In the genomic region with DNA sequence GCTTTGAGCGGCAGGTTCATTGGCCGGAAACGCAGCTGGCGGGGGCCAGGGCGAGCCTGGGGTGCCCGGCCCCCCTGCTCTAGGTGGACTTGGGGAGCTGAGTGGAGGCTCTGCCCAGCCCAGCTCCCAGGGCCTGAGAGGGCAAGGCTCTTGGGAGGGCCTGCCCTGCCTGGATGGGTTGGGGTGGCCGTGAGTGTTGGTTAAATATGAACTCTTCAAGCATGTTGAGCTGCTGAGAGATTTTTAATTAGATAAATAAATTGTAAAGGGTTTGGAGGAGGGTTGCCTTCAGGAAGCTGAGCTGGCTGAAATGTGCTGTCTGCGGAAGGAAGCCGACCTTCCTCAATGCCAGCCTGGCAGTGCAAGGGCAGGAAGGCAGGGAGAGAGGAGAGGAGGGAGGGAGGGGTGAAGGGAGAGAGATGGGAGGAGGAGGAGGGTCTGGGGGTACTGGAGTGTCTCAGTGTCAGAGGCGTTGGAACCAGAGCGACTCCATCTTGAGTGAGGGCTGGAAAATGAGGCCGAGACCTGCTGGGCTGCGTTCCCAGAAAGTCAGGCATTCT, we compare ENCODE assay signal across 8 cellular contexts. TPM values are rescaled to one million over a fixed set of nuclear protein-coding genes. Genes with fewer than 3 reads are reported as not detected.
DNase-seq lines count a peak whose midpoint lies in the region; ATAC-seq and TF ChIP-seq lines count a peak whose summit lies in the region.

No MANE protein-coding gene starts in this region.

- H3K4me2 ChIP-seq in SK-N-SH = peak overlapping the region; percentile 88

- H3K9ac ChIP-seq in SK-N-SH = peak overlapping the region; percentile 49; the same call in 1 of the 2 replicates

- no peaks in the 10 kb centered on the region for H3K36me3 Mint-ChIP-seq in Caco-2 (ENCODE audit: insufficient read depth, unreplicated experiment)
- no peaks in the 10 kb centered on the region for H3K36me3 Mint-ChIP-seq in activated CD4-positive, alpha-beta T cell treated with anti-CD3 and anti-CD28 coated beads, Interleukin-2, amount 10 ng/mL, durations not matched to agents 7 days and 5 days (ENCODE audit: low read depth)

- H3K4me3 ChIP-seq in Caco-2 (ENCODE audit: low read depth, low read length) (no peak overlapping the region), SK-N-SH (ENCODE audit: low read depth in 2 of 2, low read length in 1 of 2) (peak overlapping the region; percentile 33 to 65)

- 41% methylated on average over 13 of the region's 13 CpGs for WGBS in SK-N-SH (ENCODE audit: low lambda C conversion rate)

- H3K9me3 ChIP-seq in Caco-2 (peaks cover 8% of the 10 kb centered on the region; the same call in 1 of the 2 replicates), SK-N-SH (no peaks in the 10 kb centered on the region)

- intact Hi-C loops in Caco-2 (cut with micrococcal nuclease; ENCODE audit: unreplicated experiment) = no loop called here

- no peaks in the 10 kb centered on the region for H3K4me1 Mint-ChIP-seq in Caco-2 (ENCODE audit: low read depth, unreplicated experiment)
- H3K4me1 Mint-ChIP-seq in activated CD4-positive, alpha-beta T cell treated with anti-CD3 and anti-CD28 coated beads, Interleukin-2, amount 10 ng/mL, durations not matched to agents 7 days and 5 days = peaks cover 12% of the 10 kb centered on the region

- CTCF ChIA-PET in Caco-2 (lab: Charles Lee) (interaction anchor here (1.5 kb wide), 1 partner anchor 56 kb away, joined by 6 read pairs; no protein-coding TSS in a partner anchor), SK-N-SH (lab: Yijun Ruan, JAX) (interaction anchor here (0.6 to 1.9 kb wide), 6 partner anchors 11 to 252 kb away, joined by 3 to 7 read pairs (median 4); no protein-coding TSS in a partner anchor)
- CTCF ChIA-PET in activated CD4-positive, alpha-beta T cell treated with anti-CD3 and anti-CD28 coated beads, Interleukin-2, amount 10 ng/mL, durations not matched to agents 7 days and 5 days (lab: Charles Lee) = no interaction called here

- H3K4me3 Mint-ChIP-seq in Caco-2 (ENCODE audit: unreplicated experiment) = peak overlapping the region; percentile 22
- H3K4me3 Mint-ChIP-seq in activated CD4-positive, alpha-beta T cell treated with anti-CD3 and anti-CD28 coated beads, Interleukin-2, amount 10 ng/mL, durations not matched to agents 7 days and 5 days = no peak overlapping the region

- peaks cover 13% of the 10 kb centered on the region for H3F3A ChIP-seq in SK-N-SH (replicated peaks; ENCODE audit: insufficient read depth)

- no peaks in the 10 kb centered on the region; the same call in 1 of the 2 replicates for H3K4me1 ChIP-seq in Caco-2
- H3K4me1 ChIP-seq in SK-N-SH (ENCODE audit: control insufficient read depth in 1 of 2, insufficient read depth in 2 of 2, low read depth in 1 of 2, low read length in 1 of 2) = peaks cover 14 to 48% of the 10 kb centered on the region in 2 experiments
- peaks cover 5% of the 10 kb centered on the region for H3K4me1 ChIP-seq in foreskin keratinocyte

- no peak for TF ChIP-seq EP300 in SK-N-SH (IDR thresholded peaks at IDR 0.05; ENCODE audit: borderline replicate concordance in 1 of 2, low read depth in 1 of 2, low read length in 1 of 2)

- H3K27me3 ChIP-seq in Caco-2 (replicated peaks; ENCODE audit: control insufficient read depth, insufficient read depth, low read length) (peaks cover 2% of the 10 kb centered on the region), SK-N-SH (ENCODE audit: insufficient read depth) (no peaks in the 10 kb centered on the region), foreskin keratinocyte (peaks cover 17% of the 10 kb centered on the region)

- POLR2A ChIA-PET in Caco-2 (lab: Charles Lee) = no interaction called here
- POLR2A ChIA-PET in SK-N-SH (lab: Yijun Ruan, JAX) = interaction anchor here (0.9 to 1.0 kb wide), 2 partner anchors 38 to 39 kb away, joined by 3 to 5 read pairs; partner anchors contain the start of gene PMEPA1
- POLR2A ChIA-PET in activated CD4-positive, alpha-beta T cell treated with anti-CD3 and anti-CD28 coated beads, Interleukin-2, amount 10 ng/mL, durations not matched to agents 7 days and 5 days (lab: Charles Lee) = no interaction called here

- ATAC-seq in foreskin keratinocyte (no peak), GM21786 (IDR thresholded peaks at IDR 0.05; ENCODE audit: unreplicated experiment) (no peak)

- no peaks in the 10 kb centered on the region for H3K9me3 Mint-ChIP-seq in Caco-2 (ENCODE audit: unreplicated experiment)
- H3K9me3 Mint-ChIP-seq in activated CD4-positive, alpha-beta T cell treated with anti-CD3 and anti-CD28 coated beads, Interleukin-2, amount 10 ng/mL, durations not matched to agents 7 days and 5 days = no peaks in the 10 kb centered on the region

- H4K20me1 ChIP-seq in SK-N-SH (ENCODE audit: insufficient read depth) = no peaks in the 10 kb centered on the region

- H3K9me2 ChIP-seq in SK-N-SH = no peaks in the 10 kb centered on the region

- TF ChIP-seq CTCF in Caco-2 (IDR thresholded peaks at IDR 0.05; ENCODE audit: insufficient read depth in 1 of 2, low read depth in 1 of 2, low read length in 1 of 2, severe bottlenecking in 1 of 2, unreplicated experiment in 1 of 2) = no peak
- no peak for TF ChIP-seq CTCF in SK-N-SH (IDR thresholded peaks at IDR 0.05)
- no peak for TF ChIP-seq CTCF in foreskin keratinocyte (conservative IDR thresholded peaks at IDR 0.05)

- H3K36me3 ChIP-seq in Caco-2 (ENCODE audit: control insufficient read depth, insufficient read depth, low read length) (no peaks in the 10 kb centered on the region), SK-N-SH (replicated peaks in 1 of 2; ENCODE audit: control insufficient read depth in 1 of 2, insufficient read depth in 2 of 2, low read length in 1 of 2) (no peaks in the 10 kb centered on the region)

- peak overlapping the region; percentile 89 for H2AFZ ChIP-seq in SK-N-SH (ENCODE audit: low read depth)

- no peak overlapping the region for H3K27ac Mint-ChIP-seq in Caco-2 (ENCODE audit: unreplicated experiment)
- no peak overlapping the region for H3K27ac Mint-ChIP-seq in activated CD4-positive, alpha-beta T cell treated with anti-CD3 and anti-CD28 coated beads, Interleukin-2, amount 10 ng/mL, durations not matched to agents 7 days and 5 days

- peaks cover 23% of the 10 kb centered on the region for H3K27me3 Mint-ChIP-seq in Caco-2 (ENCODE audit: insufficient read depth, unreplicated experiment)
- peaks cover 35% of the 10 kb centered on the region for H3K27me3 Mint-ChIP-seq in activated CD4-positive, alpha-beta T cell treated with anti-CD3 and anti-CD28 coated beads, Interleukin-2, amount 10 ng/mL, durations not matched to agents 7 days and 5 days

- peak overlapping the region; percentile 76 to 95 for H3K27ac ChIP-seq in SK-N-SH (ENCODE audit: low read depth in 2 of 2, low read length in 1 of 2)
- peak overlapping the region; percentile 31 for H3K27ac ChIP-seq in foreskin keratinocyte

- DNase-seq in Caco-2 (no peak), SK-N-SH (no peak), foreskin keratinocyte (no peak), renal cortical epithelial cell (ENCODE audit: low read depth) (peak; percentile 41), OCI-M2 (lab: John Stamatoyannopoulos, UW; ENCODE audit: unreplicated experiment) (no peak)
- DNase-seq in activated CD4-positive, alpha-beta T cell treated with anti-CD3 and anti-CD28 coated beads, Interleukin-2, amount 10 ng/mL, durations not matched to agents 7 days and 5 days = no peak
- DNase-seq in activated naive CD4-positive, alpha-beta T cell (lab: John Stamatoyannopoulos, UW) = no peak

- no peak for TF ChIP-seq RAD21 in SK-N-SH (IDR thresholded peaks at IDR 0.05; ENCODE audit: low read length)

- H3K79me2 ChIP-seq in SK-N-SH (ENCODE audit: insufficient read depth) = no peaks in the 10 kb centered on the region

- BruUV-seq in Caco-2 (replicated peaks; lab: Mats Ljungman, UMichigan) = no TSS peak

TF ChIP-seq in SK-N-SH, 30 proteins besides CTCF, POLR2A, EP300 and RAD21:
- TF ChIP-seq FOXM1 (IDR thresholded peaks at IDR 0.05; ENCODE audit: low read depth) (no peak), GATA2 (CRISPR knock-in tag; IDR thresholded peaks at IDR 0.05) (0 out of 2 replicates have a peak, but pooled peaks have one; percentile 2)

RNA-seq across cellular contexts. Expression of gene PMEPA1, which starts 39.4 kb away (rescaled TPM):
- total RNA-seq in Caco-2 (2022) = 3.3 and 3.7 TPM in 2 replicates
- polyA plus RNA-seq in SK-N-SH (2012; rRNA removed) = 5.9 and 7.1 TPM in 2 replicates
- polyA plus RNA-seq in SK-N-SH (2012; cell fraction: cytosol; rRNA removed) = 6.1 and 6.8 TPM in 2 replicates
- polyA plus RNA-seq in SK-N-SH (2012; cell fraction: nucleus; rRNA removed) = 7.9 and 8.1 TPM in 2 replicates
- 50.3 and 171 TPM in 2 replicates for total RNA-seq in foreskin keratinocyte
- 38.6 and 108 TPM in 2 replicates for polyA plus RNA-seq in foreskin keratinocyte
- 99.2 and 159 TPM in 2 replicates for total RNA-seq in renal cortical epithelial cell
- 1 to 10 TPM in 1 of 2 experiments, under 1 TPM in 1; 0.72 to 1.1 TPM for total RNA-seq in activated CD4-positive, alpha-beta T cell treated with anti-CD3 and anti-CD28 coated beads, Interleukin-2, amount 10 ng/mL, durations not matched to agents 7 days and 5 days

Comparison
In these comparisons a context has a peak if more than half of its experiments do, and no peak if none do; other contexts are left out.
1. RNA of gene PMEPA1, which starts 39.4 kb away (total RNA-seq): 99.2 to 159 TPM in renal cortical epithelial cell and 50.3 to 171 TPM in foreskin keratinocyte; 3.3 to 3.7 TPM in Caco-2 and 0.72 to 1.1 TPM in activated CD4-positive, alpha-beta T cell treated with anti-CD3 and anti-CD28 coated beads, Interleukin-2, amount 10 ng/mL, durations not matched to agents 7 days and 5 days; every median in the first group is over 10 times any median in the second.